In genomic region chr1:201062511-201063189, GRCh38 we compare ENCODE assay signal across 25 cellular contexts. TPM values are rescaled to one million over a fixed set of nuclear protein-coding genes. Genes with fewer than 3 reads are reported as not detected.
"Had no signal": no experiment of that assay in that cellular context is flagged by ENCODE, and none has a peak within 500 bp of the region (broad histone marks: within the 10 kb centered on the region; RNA-seq: fewer than 3 reads in every experiment).

No MANE protein-coding gene starts in this region.

- H3K9me3 ChIP-seq: esophagus muscularis mucosa, gastrocnemius medialis, left lung, upper lobe of right lung had no signal

- H3K4me3 Mint-ChIP-seq: activated CD8-positive, alpha-beta T cell treated with anti-CD3 and anti-CD28 coated beads, Interleukin-2, amount 10 ng/mL, durations not matched to agents 7 days and 5 days; activated naive CD4-positive, alpha-beta T cell treated with anti-CD3 and anti-CD28 coated beads, Interleukin-2, amount 50 U/mL, for 24 hours; naive thymus-derived CD4-positive, alpha-beta T cell had no signal

- H3K4me1 ChIP-seq: left lung, parathyroid adenoma, upper lobe of right lung had no signal

- H3K9ac ChIP-seq: parathyroid adenoma had no signal

- H3K4me1 Mint-ChIP-seq: activated naive CD4-positive, alpha-beta T cell treated with anti-CD3 and anti-CD28 coated beads, Interleukin-2, amount 50 U/mL, for 24 hours had no signal

- H3K27me3 ChIP-seq: gastrocnemius medialis, upper lobe of right lung had no signal

- H3K36me3 ChIP-seq: esophagus muscularis mucosa, left lung, upper lobe of right lung had no signal

- H3K36me3 Mint-ChIP-seq: activated naive CD4-positive, alpha-beta T cell treated with anti-CD3 and anti-CD28 coated beads, Interleukin-2, amount 50 U/mL, for 24 hours; naive thymus-derived CD4-positive, alpha-beta T cell had no signal

- H3K27ac ChIP-seq: esophagus muscularis mucosa, left lung, parathyroid adenoma, upper lobe of right lung, VCaP had no signal

- H3K9me3 Mint-ChIP-seq: activated naive CD4-positive, alpha-beta T cell treated with anti-CD3 and anti-CD28 coated beads, Interleukin-2, amount 50 U/mL, for 24 hours; naive thymus-derived CD4-positive, alpha-beta T cell had no signal

- H3K79me2 ChIP-seq: parathyroid adenoma had no signal

- H3K4me3 ChIP-seq: esophagus muscularis mucosa, gastrocnemius medialis, left lung, lung, upper lobe of right lung had no signal

- H3K27me3 Mint-ChIP-seq: activated naive CD4-positive, alpha-beta T cell treated with anti-CD3 and anti-CD28 coated beads, Interleukin-2, amount 50 U/mL, for 24 hours had no signal

- H2AFZ ChIP-seq: parathyroid adenoma had no signal

- H3K27ac Mint-ChIP-seq: activated CD8-positive, alpha-beta T cell treated with anti-CD3 and anti-CD28 coated beads, Interleukin-2, amount 10 ng/mL, durations not matched to agents 7 days and 5 days; activated naive CD4-positive, alpha-beta T cell treated with anti-CD3 and anti-CD28 coated beads, Interleukin-2, amount 50 U/mL, for 24 hours; naive thymus-derived CD4-positive, alpha-beta T cell had no signal

- DNase-seq: activated CD4-positive, alpha-beta T cell treated with anti-CD3 and anti-CD28 coated beads, Interleukin-2, amount 50 U/mL, for 1 hour; activated CD4-positive, CD25-positive, alpha-beta regulatory T cell treated with anti-CD3 and anti-CD28 coated beads, Interleukin-2, amount 50 U/mL, for 72 hours; activated CD8-positive, alpha-beta T cell treated with anti-CD3 and anti-CD28 coated beads, Interleukin-2, amount 10 ng/mL, durations not matched to agents 7 days and 5 days; activated gamma-delta T cell treated with Interleukin-2 at 50 U/mL for 16 hours; activated T-cell treated with anti-CD3 and anti-CD28 coated beads, Interleukin-2, amount 50 U/mL, for 1 hour; aorta; central memory CD4-positive, alpha-beta T cell; dermis blood vessel endothelial cell; effector CD8-positive, alpha-beta T cell; gastrocnemius medialis; naive thymus-derived CD4-positive, alpha-beta T cell; right cardiac atrium; stimulated activated CD4-positive, alpha-beta T cell treated with anti-CD3 and anti-CD28 coated beads, Interleukin-4, amount 100 ng/mL, for 4 hours; stimulated activated naive CD8-positive, alpha-beta T cell treated with anti-CD3 and anti-CD28 coated beads, Interleukin-15, Interleukin-2, amounts not matched to agents 100 U/mL and 50 U/mL, for 24 hours; upper lobe of right lung had no signal

RNA-seq across cellular contexts. Expression of gene CACNA1S, which starts 49.6 kb away (rescaled TPM):
- total RNA-seq: activated CD8-positive, alpha-beta T cell treated with anti-CD3 and anti-CD28 coated beads, Interleukin-2, amount 10 ng/mL, durations not matched to agents 7 days and 5 days; aorta; dermis blood vessel endothelial cell; esophagus muscularis mucosa; kidney epithelial cell; naive thymus-derived CD4-positive, alpha-beta T cell; pulmonary artery endothelial cell; subcutaneous adipose tissue; T-helper 2 cell treated with Interferon-gamma antibody and Interleukin-4, amounts not matched to agents 100 ng/mL and 5 ng/mL, for 36 hours had no signal
- polyA plus RNA-seq: aorta; naive thymus-derived CD4-positive, alpha-beta T cell; right cardiac atrium had no signal
